ENCODE assay signal across 10 cellular contexts in genomic region chr5:140363631-140364471, GRCh38. TPM values are rescaled to one million over a fixed set of nuclear protein-coding genes. Genes with fewer than 3 reads are reported as not detected.
DNase-seq lines count a peak whose midpoint lies in the region; ATAC-seq, FAIRE-seq and TF ChIP-seq lines count a peak whose summit lies in the region.
"Had no signal": no experiment of that assay in that cellular context is flagged by ENCODE, and none has a peak within 500 bp of the region (broad histone marks: within the 10 kb centered on the region; RNA-seq: fewer than 3 reads in every experiment).

No MANE protein-coding gene starts in this region.

- no peak overlapping the region for H3K18ac ChIP-seq in mesenchymal stem cell (ENCODE audit: low read depth in 1 of 2, low read length in 2 of 2)

- no peak overlapping the region for H2AK5ac ChIP-seq in mesenchymal stem cell (ENCODE audit: low read length, severe bottlenecking)

- CTCF ChIA-PET in A549 (lab: Yijun Ruan, JAX): interaction anchor here (0.6 to 36.9 kb wide), 28 partner anchors 9 to 356 kb away, joined by 3 to 1613 read pairs (median 4); partner anchors contain the start of genes HBEGF and TMCO6

- H3K27me3 ChIP-seq in HAP-1 (ENCODE audit: low read depth) (no peaks in the 10 kb centered on the region), brain microvascular endothelial cell (replicated peaks) (no peaks in the 10 kb centered on the region), mesenchymal stem cell (ENCODE audit: control insufficient read depth in 1 of 2, insufficient read depth in 1 of 2, low read length in 2 of 2) (peaks cover 0 to 5% of the 10 kb centered on the region in 2 experiments), ovary (no peaks in the 10 kb centered on the region)

- no peak for FAIRE-seq in A549 (lab: Jason Lieb, UNC)

- WGBS in A549 (ENCODE audit: missing lambda C conversion rate): 59% methylated on average over 20 of the region's 20 CpGs
- WGBS in mesenchymal stem cell: 60% methylated on average over 19 of the region's 20 CpGs
- 57 to 64% (median 64%) methylated on average over 20 of the region's 20 CpGs for WGBS in ovary, 3 donors

- intact Hi-C loops in ovary (cut with DNase I): loop anchor here in 2 of 4 donors (10.0 kb wide), 2 partner anchors 351 to 371 kb away; no protein-coding TSS in a partner anchor

- ATAC-seq in A549 (no peak), HG03108 (IDR thresholded peaks at IDR 0.05; ENCODE audit: unreplicated experiment) (no peak)

- no peak overlapping the region for H4K8ac ChIP-seq in mesenchymal stem cell (ENCODE audit: low read length)

- no peak overlapping the region for H2BK12ac ChIP-seq in mesenchymal stem cell (ENCODE audit: low read length in 2 of 2)

- POLR2A ChIA-PET in A549 (lab: Yijun Ruan, JAX): interaction anchor here (0.8 kb wide), 2 partner anchors 17 to 347 kb away, joined by 3 read pairs; partner anchors contain the start of gene HBEGF

- H3K4me3 ChIP-seq in A549: peak overlapping the region; percentile 37
- peak overlapping the region; percentile 15 for H3K4me3 ChIP-seq in HAP-1
- peak overlapping the region; percentile 48 for H3K4me3 ChIP-seq in brain microvascular endothelial cell (ENCODE audit: low read depth, low read length)
- peak overlapping the region; percentile 53 to 73 for H3K4me3 ChIP-seq in mesenchymal stem cell (ENCODE audit: insufficient read depth in 1 of 2, low read depth in 1 of 2, low read length in 2 of 2)
- H3K4me3 ChIP-seq in ovary: no peak overlapping the region

- H3K9me3 ChIP-seq in A549 (no peaks in the 10 kb centered on the region), HAP-1 (no peaks in the 10 kb centered on the region), mesenchymal stem cell (ENCODE audit: control insufficient read depth, low read length) (no peaks in the 10 kb centered on the region), ovary (no peaks in the 10 kb centered on the region)

- TF ChIP-seq CTCF in A549 (IDR thresholded peaks at IDR 0.05): no peak
- TF ChIP-seq CTCF in brain microvascular endothelial cell (IDR thresholded peaks at IDR 0.05; ENCODE audit: low read depth, low read length, missing control alignments): no peak
- no peak for TF ChIP-seq CTCF in ovary (IDR thresholded peaks at IDR 0.05)

- no peak overlapping the region for H2AFZ ChIP-seq in mesenchymal stem cell (ENCODE audit: low read depth, low read length)

- no peak for TF ChIP-seq EP300 in A549 (IDR thresholded peaks at IDR 0.05)
- TF ChIP-seq EP300 in ovary (IDR thresholded peaks at IDR 0.05): no peak

- peak overlapping the region; percentile 21 to 80; a peak in 3 of 6 replicates for H3K27ac ChIP-seq in A549
- no peak overlapping the region for H3K27ac ChIP-seq in brain microvascular endothelial cell
- H3K27ac ChIP-seq in mesenchymal stem cell (ENCODE audit: low read length, poor library complexity, severe bottlenecking): no peak overlapping the region
- no peak overlapping the region for H3K27ac ChIP-seq in ovary

- no peak overlapping the region for H3K14ac ChIP-seq in mesenchymal stem cell (ENCODE audit: low read length in 2 of 2)

- H2BK15ac ChIP-seq in mesenchymal stem cell (ENCODE audit: low read depth, poor library complexity, severe bottlenecking): no peak overlapping the region

- H3K9ac ChIP-seq in mesenchymal stem cell (ENCODE audit: low read length): peak overlapping the region; percentile 60

- no peak for DNase-seq in A549 (ENCODE audit: low read depth in 1 of 2, low spot score in 1 of 2)
- DNase-seq in HAP-1 (ENCODE audit: low spot score in 2 of 2): no peak
- DNase-seq in brain microvascular endothelial cell: no peak
- DNase-seq in mesenchymal stem cell: no peak
- DNase-seq in KG1 (lab: John Stamatoyannopoulos, UW): no peak
- DNase-seq in ovary: no peak
- DNase-seq in NCI-H82 treated with DMSO at 0.1 percent for 48 hours (lab: John Stamatoyannopoulos, UW; ENCODE audit: unreplicated experiment): no peak

- H4K91ac ChIP-seq in mesenchymal stem cell (ENCODE audit: low read length): no peak overlapping the region

- H3K4ac ChIP-seq in mesenchymal stem cell (ENCODE audit: low read depth in 1 of 2, low read length in 2 of 2): no peak overlapping the region

- no peak overlapping the region for H2BK5ac ChIP-seq in mesenchymal stem cell (ENCODE audit: low read depth, low read length, poor library complexity, severe bottlenecking)

- no peaks in the 10 kb centered on the region for H3K79me1 ChIP-seq in mesenchymal stem cell (replicated peaks; ENCODE audit: low read length, poor library complexity, severe bottlenecking)

- no peak overlapping the region for H2BK120ac ChIP-seq in mesenchymal stem cell (ENCODE audit: low read depth, low read length)

- H3K36me3 ChIP-seq in HAP-1 (replicated peaks): no peaks in the 10 kb centered on the region
- H3K36me3 ChIP-seq in brain microvascular endothelial cell (replicated peaks): no peaks in the 10 kb centered on the region
- H3K36me3 ChIP-seq in mesenchymal stem cell (ENCODE audit: control insufficient read depth in 1 of 2, insufficient read depth in 2 of 2, low read depth in 1 of 2, low read length in 2 of 2): no peaks in the 10 kb centered on the region
- H3K36me3 ChIP-seq in ovary: no peaks in the 10 kb centered on the region

- H3K4me2 ChIP-seq in A549 (peak overlapping the region; percentile 84), mesenchymal stem cell (ENCODE audit: low read length, poor library complexity, severe bottlenecking) (no peak overlapping the region)

- in situ Hi-C loops in HAP-1 (cut with MboI; ENCODE audit: low sequenced_read_pairs): loop anchor here (5.0 kb wide), 1 partner anchor 122 kb away; no protein-coding TSS in a partner anchor
- in situ Hi-C loops in brain microvascular endothelial cell (cut with HindIII; ENCODE audit: low pct_ligation_motif_present, low sequenced_read_pairs): no loop called here

- TF ChIP-seq POLR2A in A549 (IDR thresholded peaks at IDR 0.05; ENCODE audit: low read length) (no peak), ovary (IDR thresholded peaks at IDR 0.05) (no peak)

- H3K4me1 ChIP-seq in A549 (no peaks in the 10 kb centered on the region), HAP-1 (no peaks in the 10 kb centered on the region), mesenchymal stem cell (ENCODE audit: control insufficient read depth, insufficient read depth, low read depth, low read length) (peaks cover 8% of the 10 kb centered on the region), ovary (ENCODE audit: insufficient read depth) (no peaks in the 10 kb centered on the region)

- H3K23ac ChIP-seq in mesenchymal stem cell (ENCODE audit: low read length in 2 of 2): no peak overlapping the region

- no peak for TF ChIP-seq RAD21 in A549 (conservative IDR thresholded peaks at IDR 0.05 in 1 of 2, IDR thresholded peaks at IDR 0.05 in 1 of 2)

TF ChIP-seq in A549, 52 proteins besides CTCF, POLR2A, EP300 and RAD21:
- no peak for TF ChIP-seq FOXS1 (CRISPR knock-in tag; IDR thresholded peaks at IDR 0.05)
- TF ChIP-seq GATA3 (IDR thresholded peaks at IDR 0.05; ENCODE audit: borderline replicate concordance): no peak
- TF ChIP-seq MYC (IDR thresholded peaks at IDR 0.05; ENCODE audit: borderline replicate concordance, low read length): no peak
- TF ChIP-seq KDM1A (IDR thresholded peaks at IDR 0.05; ENCODE audit: low read depth): no peak

RNA-seq across cellular contexts. Expression of gene SLC4A9, which starts 3.9 kb away (rescaled TPM):
- polyA plus RNA-seq in A549 (2011; rRNA removed) (not detected in 2 replicates), A549 (2017; fragmentation: RNase III; extraction: RNeasy Plus Mini Kit Qiagen cat#74134 plus additional on column Dnase treatment) (not detected in 3 replicates), ovary (not detected)
- 0.01 TPM in 1 of 2 replicates, not detected in the other for polyA plus RNA-seq in A549 (2012; cell fraction: cytosol; rRNA removed)
- 0.02 and 0.06 TPM in 2 replicates for polyA plus RNA-seq in A549 (2012; cell fraction: nucleus; rRNA removed)
- polyA minus RNA-seq in A549 (2011; rRNA and poly(A)+ RNA removed): 0.08 TPM in 1 of 2 replicates, not detected in the other
- not detected for polyA plus RNA-seq in mesenchymal stem cell (2013, experiment 1 of 2)
- not detected for polyA plus RNA-seq in mesenchymal stem cell (2013, experiment 2 of 2)
- total RNA-seq in ovary: under 1 TPM in 1 of 7 donors, not detected in 6; 0.13 TPM
- total RNA-seq: lung microvascular endothelial cell had no signal
- polyA plus RNA-seq: IgD-negative memory B cell had no signal

RNA-seq across cellular contexts. Expression of gene HBEGF, which starts 17.4 kb away (rescaled TPM):
- polyA plus RNA-seq in A549 (2011; rRNA removed): 4.2 and 5.0 TPM in 2 replicates
- 3.0 and 4.3 TPM in 2 replicates for polyA plus RNA-seq in A549 (2012; cell fraction: cytosol; rRNA removed)
- 4.0 and 6.1 TPM in 2 replicates for polyA plus RNA-seq in A549 (2012; cell fraction: nucleus; rRNA removed)
- polyA plus RNA-seq in A549 (2017; fragmentation: RNase III; extraction: RNeasy Plus Mini Kit Qiagen cat#74134 plus additional on column Dnase treatment): 3.4 to 5.1 TPM (median 3.5 TPM) in 3 replicates
- 1.3 and 1.4 TPM in 2 replicates for polyA minus RNA-seq in A549 (2011; rRNA and poly(A)+ RNA removed)
- polyA plus RNA-seq in mesenchymal stem cell (2013, experiment 1 of 2): 5.8 TPM
- 5.7 TPM for polyA plus RNA-seq in mesenchymal stem cell (2013, experiment 2 of 2)
- total RNA-seq in ovary: 10 to 100 TPM in 1 of 7 donors, 1 to 10 TPM in 6; 1.5 to 14.5 (median 5.6) TPM
- 10 to 100 TPM in 1 of 2 donors, 1 to 10 TPM in 1; 3.4 to 10.8 TPM for polyA plus RNA-seq in ovary

RNA-seq across cellular contexts. Expression of gene ANKHD1, which starts 37.8 kb away (rescaled TPM):
- polyA plus RNA-seq in A549 (2011; rRNA removed): 94.1 and 111 TPM in 2 replicates
- polyA plus RNA-seq in A549 (2012; cell fraction: cytosol; rRNA removed): 25.2 and 28.8 TPM in 2 replicates
- polyA plus RNA-seq in A549 (2012; cell fraction: nucleus; rRNA removed): 42.9 and 52.2 TPM in 2 replicates
- polyA plus RNA-seq in A549 (2017; fragmentation: RNase III; extraction: RNeasy Plus Mini Kit Qiagen cat#74134 plus additional on column Dnase treatment): 44.8 to 46.9 TPM (median 46.3 TPM) in 3 replicates
- 113 and 129 TPM in 2 replicates for polyA minus RNA-seq in A549 (2011; rRNA and poly(A)+ RNA removed)
- 32.8 TPM for polyA plus RNA-seq in mesenchymal stem cell (2013, experiment 1 of 2)
- 31.5 TPM for polyA plus RNA-seq in mesenchymal stem cell (2013, experiment 2 of 2)
- total RNA-seq in ovary: 100 to 1,000 TPM in 5 of 7 donors, 10 to 100 TPM in 2; 72.0 to 141 (median 119) TPM
- polyA plus RNA-seq in ovary: 10 to 100 TPM; 48.3 to 85.5 TPM

Comparison
In these comparisons a context has a peak if more than half of its experiments do, and no peak if none do; other contexts are left out.
1. H3K27ac ChIP-seq: peak in A549 (2 of 2); none in brain microvascular endothelial cell (single experiment), mesenchymal stem cell (single experiment) and ovary (0 of 2).